Comparison of ENCODE assay signal across 1 cellular context in genomic region chr5:32156635-32157034, GRCh38.
TF ChIP-seq lines count a peak whose summit lies in the region.

No MANE protein-coding gene starts in this region.

TF ChIP-seq in GM23338, 12 proteins besides CTCF, POLR2A, EP300 and RAD21 (continued from another document):
- no peak for TF ChIP-seq REST (IDR thresholded peaks at IDR 0.05; ENCODE audit: unreplicated experiment)
- no peak for TF ChIP-seq EZH2phosphoT487 (IDR thresholded peaks at IDR 0.05; ENCODE audit: unreplicated experiment)
- no peak for TF ChIP-seq POLR2AphosphoS5 (IDR thresholded peaks at IDR 0.05; ENCODE audit: low read depth)
- TF ChIP-seq ZNF114 (CRISPR knock-in tag; IDR thresholded peaks at IDR 0.05): no peak
- TF ChIP-seq ETS1 (IDR thresholded peaks at IDR 0.05): no peak
- TF ChIP-seq JUNB (IDR thresholded peaks at IDR 0.05; ENCODE audit: unreplicated experiment): no peak
- TF ChIP-seq STAT1 (IDR thresholded peaks at IDR 0.05; ENCODE audit: unreplicated experiment): no peak
- TF ChIP-seq ZNF462 (CRISPR knock-in tag; IDR thresholded peaks at IDR 0.05): no peak
- no peak for TF ChIP-seq ZNF331 (CRISPR knock-in tag; IDR thresholded peaks at IDR 0.05; ENCODE audit: low read depth)
- TF ChIP-seq CREB1 (CRISPR knock-in tag; IDR thresholded peaks at IDR 0.05; ENCODE audit: low read depth): no peak
